39 cellular contexts compared by ENCODE assay signal in the genomic region with DNA sequence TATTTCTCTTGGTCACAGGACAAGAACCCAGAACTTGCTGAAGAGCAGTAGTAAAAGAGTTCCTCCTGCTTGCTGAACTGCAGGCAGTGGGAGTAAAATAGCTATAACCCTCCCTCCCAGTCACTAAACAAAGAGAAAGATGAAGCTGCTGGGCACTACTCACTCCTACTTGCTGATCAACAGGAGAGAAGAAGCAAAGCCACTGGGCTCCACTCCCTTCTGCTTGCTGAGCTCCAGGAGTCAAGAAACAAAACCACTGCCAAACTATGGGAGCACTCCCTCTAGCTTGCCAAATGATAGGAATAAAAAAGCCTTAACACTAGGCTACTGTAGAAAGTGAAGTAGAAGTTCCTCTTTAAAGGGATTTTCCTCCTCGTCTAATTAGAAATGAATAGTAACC.
"Had no signal": no experiment of that assay in that cellular context is flagged by ENCODE, and none has a peak within 500 bp of the region (broad histone marks: within the 10 kb centered on the region; RNA-seq: fewer than 3 reads in every experiment).

No MANE protein-coding gene starts in this region.

- H3K27me3 Mint-ChIP-seq: activated B cell treated with CpG ODN at 0.5 μM for 24 hours; activated CD4-positive, alpha-beta memory T cell treated with anti-CD3 and anti-CD28 coated beads for 36 hours; activated CD4-positive, alpha-beta T cell treated with anti-CD3 and anti-CD28 coated beads, Interleukin-2, amount 10 ng/mL, durations not matched to agents 24 days and 14 days; activated CD8-positive, alpha-beta T cell treated with anti-CD3 and anti-CD28 coated beads for 36 hours; activated naive CD8-positive, alpha-beta T cell treated with anti-CD3 and anti-CD28 coated beads for 36 hours; activated T-helper 17 cell treated with anti-CD3 and anti-CD28 coated beads, Interleukin-2, amount 50 U/mL, for 72 hours; central memory CD8-positive, alpha-beta T cell had no signal

- H3K27ac ChIP-seq: adrenal gland, body of pancreas, brain microvascular endothelial cell, cardiac muscle cell, VCaP had no signal

- H3K9me3 ChIP-seq: body of pancreas had no signal

- H3K27ac Mint-ChIP-seq: activated B cell treated with CpG ODN at 0.5 μM for 24 hours; activated CD4-positive, alpha-beta memory T cell treated with anti-CD3 and anti-CD28 coated beads for 36 hours; activated CD4-positive, alpha-beta T cell treated with anti-CD3 and anti-CD28 coated beads, Interleukin-2, amount 10 ng/mL, durations not matched to agents 24 days and 14 days; activated CD8-positive, alpha-beta T cell treated with anti-CD3 and anti-CD28 coated beads for 36 hours; activated naive CD4-positive, alpha-beta T cell treated with anti-CD3 and anti-CD28 coated beads for 36 hours; activated naive CD4-positive, alpha-beta T cell treated with anti-CD3 and anti-CD28 coated beads, Interleukin-2, amount 50 U/mL, for 72 hours; activated naive CD8-positive, alpha-beta T cell treated with anti-CD3 and anti-CD28 coated beads for 36 hours; activated T-cell treated with anti-CD3 and anti-CD28 coated beads, Interleukin-2, amount 50 U/mL, for 72 hours; activated T-helper 1 cell treated with anti-CD3 and anti-CD28 coated beads, Interleukin-12 subunit alpha, Interleukin-12 subunit beta, Interleukin-2, Interleukin-4 antibody, amounts not matched to agents 30 ng/mL and 10 ng/mL and 1 ng/mL, durations not matched to agents 14 hours and 24 hours and 36 hours; activated T-helper 17 cell treated with anti-CD3 and anti-CD28 coated beads, Interleukin-2, amount 50 U/mL, for 72 hours; T-helper 1 cell treated with Interleukin-12 subunit alpha and Interleukin-12 subunit beta and Interleukin-4 antibody, amounts not matched to agents 30 μg/mL and 1 μg/mL, for 36 hours; T-helper 2 cell treated with Interferon-gamma antibody and Interleukin-4, amounts not matched to agents 5 μg/mL and 100 μg/mL, for 36 hours had no signal

- H3K4me1 ChIP-seq: adrenal gland had no signal

- ATAC-seq: activated CD8-positive, alpha-beta T cell treated with anti-CD3 and anti-CD28 coated beads for 36 hours; activated naive CD4-positive, alpha-beta T cell treated with anti-CD3 and anti-CD28 coated beads, Interleukin-2, amount 50 U/mL, for 72 hours; activated T-cell treated with anti-CD3 and anti-CD28 coated beads, Interleukin-2, amount 50 U/mL, for 4 hours; activated T-cell treated with anti-CD3 and anti-CD28 coated beads, Interleukin-2, amount 50 U/mL, for 72 hours; activated T-helper 17 cell treated with anti-CD3 and anti-CD28 coated beads, Interleukin-2, amount 50 U/mL, for 72 hours; body of pancreas had no signal

- H3K4me3 ChIP-seq: adrenal gland, body of pancreas, cardiac muscle cell had no signal

- DNase-seq: activated B cell treated with CpG ODN at 0.5 μM for 24 hours; activated CD4-positive, alpha-beta memory T cell treated with anti-CD3 and anti-CD28 coated beads for 36 hours; activated CD4-positive, alpha-beta T cell treated with anti-CD3 and anti-CD28 coated beads for 4 hours; activated CD4-positive, alpha-beta T cell treated with anti-CD3 and anti-CD28 coated beads, Interleukin-2, amount 10 ng/mL, durations not matched to agents 24 days and 14 days; activated CD4-positive, alpha-beta T cell treated with anti-CD3 and anti-CD28 coated beads, Interleukin-2, amount 50 U/mL, for 1 hour; activated CD4-positive, alpha-beta T cell treated with anti-CD3 and anti-CD28 coated beads, Interleukin-2, amount 50 U/mL, for 4 hours; activated CD4-positive, CD25-positive, alpha-beta regulatory T cell treated with anti-CD3 and anti-CD28 coated beads, Interleukin-2, amount 50 U/mL, for 72 hours; activated CD8-positive, alpha-beta memory T cell treated with anti-CD3 and anti-CD28 coated beads, Interleukin-2, amount 50 U/mL, for 4 hours; activated CD8-positive, alpha-beta T cell treated with anti-CD3 and anti-CD28 coated beads for 36 hours; activated effector memory CD4-positive, alpha-beta T cell treated with anti-CD3 and anti-CD28 coated beads, Interleukin-2, amount 50 U/mL, for 16 hours; activated gamma-delta T cell treated with Interleukin-2 at 50 U/mL for 16 hours; activated naive CD4-positive, alpha-beta T cell; activated naive CD4-positive, alpha-beta T cell treated with anti-CD3 and anti-CD28 coated beads for 36 hours; activated naive CD4-positive, alpha-beta T cell treated with anti-CD3 and anti-CD28 coated beads, Interleukin-2, amount 50 U/mL, for 16 hours; activated naive CD8-positive, alpha-beta T cell treated with anti-CD3 and anti-CD28 coated beads for 36 hours; activated T-cell treated with anti-CD3 and anti-CD28 coated beads for 4 hours; activated T-cell treated with anti-CD3 and anti-CD28 coated beads, Interleukin-2, amount 50 U/mL, for 1 hour; activated T-cell treated with anti-CD3 and anti-CD28 coated beads, Interleukin-2, amount 50 U/mL, for 4 hours; activated T-cell treated with anti-CD3 and anti-CD28 coated beads, Interleukin-2, amount 50 U/mL, for 72 hours; adrenal gland; amniotic stem cell; aorta; body of pancreas; brain microvascular endothelial cell; caudate nucleus; cerebellar nuclear complex; T-helper 1 cell; T-helper 2 cell; T-helper 9 cell had no signal

- H3K4me3 Mint-ChIP-seq: activated B cell treated with CpG ODN at 0.5 μM for 24 hours; activated CD4-positive, alpha-beta memory T cell treated with anti-CD3 and anti-CD28 coated beads for 36 hours; activated CD4-positive, alpha-beta T cell treated with anti-CD3 and anti-CD28 coated beads, Interleukin-2, amount 10 ng/mL, durations not matched to agents 24 days and 14 days; activated CD8-positive, alpha-beta T cell treated with anti-CD3 and anti-CD28 coated beads for 36 hours; activated naive CD4-positive, alpha-beta T cell treated with anti-CD3 and anti-CD28 coated beads for 36 hours; activated naive CD8-positive, alpha-beta T cell treated with anti-CD3 and anti-CD28 coated beads for 36 hours; activated T-cell treated with anti-CD3 and anti-CD28 coated beads, Interleukin-2, amount 50 U/mL, for 4 hours; activated T-cell treated with anti-CD3 and anti-CD28 coated beads, Interleukin-2, amount 50 U/mL, for 72 hours; activated T-helper 1 cell treated with anti-CD3 and anti-CD28 coated beads, Interleukin-12 subunit alpha, Interleukin-12 subunit beta, Interleukin-2, Interleukin-4 antibody, amounts not matched to agents 30 ng/mL and 10 ng/mL and 1 ng/mL, durations not matched to agents 14 hours and 24 hours and 36 hours; activated T-helper 17 cell treated with anti-CD3 and anti-CD28 coated beads, Interleukin-2, amount 50 U/mL, for 72 hours; central memory CD8-positive, alpha-beta T cell; T-helper 1 cell treated with Interleukin-12 subunit alpha and Interleukin-12 subunit beta and Interleukin-4 antibody, amounts not matched to agents 30 μg/mL and 1 μg/mL, for 36 hours; T-helper 2 cell treated with Interferon-gamma antibody and Interleukin-4, amounts not matched to agents 5 μg/mL and 100 μg/mL, for 36 hours had no signal

- FAIRE-seq: astrocyte, TTC549 had no signal

- H3K27me3 ChIP-seq: adrenal gland, body of pancreas, brain microvascular endothelial cell, cardiac muscle cell had no signal

- H3K4me1 Mint-ChIP-seq: activated B cell treated with CpG ODN at 0.5 μM for 24 hours; activated CD4-positive, alpha-beta T cell treated with anti-CD3 and anti-CD28 coated beads, Interleukin-2, amount 10 ng/mL, durations not matched to agents 24 days and 14 days; activated naive CD8-positive, alpha-beta T cell treated with anti-CD3 and anti-CD28 coated beads for 36 hours; activated T-helper 17 cell treated with anti-CD3 and anti-CD28 coated beads, Interleukin-2, amount 50 U/mL, for 72 hours; central memory CD8-positive, alpha-beta T cell had no signal

- H3K36me3 ChIP-seq: adrenal gland, brain microvascular endothelial cell, cardiac muscle cell had no signal

- H3K36me3 Mint-ChIP-seq: activated CD4-positive, alpha-beta memory T cell treated with anti-CD3 and anti-CD28 coated beads for 36 hours; activated naive CD4-positive, alpha-beta T cell treated with anti-CD3 and anti-CD28 coated beads, Interleukin-2, amount 50 U/mL, for 72 hours; activated naive CD8-positive, alpha-beta T cell treated with anti-CD3 and anti-CD28 coated beads for 36 hours had no signal
